4 cellular contexts compared by ENCODE assay signal in genomic region chr14:32015166-32015565, GRCh38.
"Had no signal": no experiment of that assay in that cellular context is flagged by ENCODE, and none has a peak within 500 bp of the region (broad histone marks: within the 10 kb centered on the region; RNA-seq: fewer than 3 reads in every experiment).

No MANE protein-coding gene starts in this region.

- H3K4me3 ChIP-seq: GM23338 had no signal

- ATAC-seq: GM23338 had no signal

- DNase-seq: H9, HCEC 1CT, IMR-90 had no signal
